25 cellular contexts compared by ENCODE assay signal in the genomic region with DNA sequence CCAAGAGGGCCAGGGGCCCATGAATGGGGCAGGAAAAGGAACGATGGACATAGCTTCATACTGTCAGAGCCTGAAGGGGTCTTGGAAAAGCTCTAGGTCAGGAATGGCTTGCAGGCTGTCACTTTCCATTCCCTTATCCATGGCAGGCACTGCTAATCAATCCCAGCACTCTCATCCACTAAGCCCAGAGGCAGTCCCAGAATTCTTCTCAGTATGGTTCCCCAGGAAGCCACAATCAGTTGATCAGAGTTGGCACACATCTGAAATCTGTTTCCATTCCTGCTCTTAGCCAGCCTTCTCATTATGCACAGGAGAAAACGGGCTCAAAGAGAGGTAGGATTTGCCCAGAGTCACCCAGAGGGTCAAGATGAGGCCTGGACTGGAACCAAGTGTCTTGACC.
DNase-seq lines count a peak whose midpoint lies in the region; ATAC-seq and TF ChIP-seq lines count a peak whose summit lies in the region.
"Had no signal": no experiment of that assay in that cellular context is flagged by ENCODE, and none has a peak within 500 bp of the region (broad histone marks: within the 10 kb centered on the region; RNA-seq: fewer than 3 reads in every experiment).

No MANE protein-coding gene starts in this region.

- H2BK5ac ChIP-seq in H9 (ENCODE audit: insufficient read length, low read length): no peak overlapping the region

- H4K8ac ChIP-seq in H9 (replicated peaks; ENCODE audit: insufficient read length, low read depth, low read length): no peak overlapping the region

- H3K9me3 ChIP-seq in BLaER1 (no peaks in the 10 kb centered on the region), OCI-LY7 (ENCODE audit: low read length) (no peaks in the 10 kb centered on the region), SJCRH30 (replicated peaks) (no peaks in the 10 kb centered on the region), H9 (ENCODE audit: control insufficient read depth, low read depth, low read length) (no peaks in the 10 kb centered on the region)
- no peaks in the 10 kb centered on the region for H3K9me3 ChIP-seq in BLaER1 treated with 17β-estradiol and CSF1 and Interleukin-3, amounts not matched to agents 10 nM and 100 nM (replicated peaks in 1 of 11)
- H3K9me3 ChIP-seq: BE2C had no signal

- H3K9ac ChIP-seq in BLaER1: no peak overlapping the region
- no peak overlapping the region for H3K9ac ChIP-seq in BLaER1 treated with 17β-estradiol and CSF1 and Interleukin-3, amounts not matched to agents 10 nM and 100 nM
- H3K9ac ChIP-seq in H9 (ENCODE audit: extremely low read depth, insufficient read length, low read length): no peak overlapping the region

- H3K14ac ChIP-seq in H9 (ENCODE audit: insufficient read depth, low read length): no peak overlapping the region

- no peak overlapping the region for H4K5ac ChIP-seq in H9 (ENCODE audit: insufficient read length, low read depth, low read length)

- H2AK5ac ChIP-seq in H9 (ENCODE audit: insufficient read length, low read length): no peak overlapping the region

- H3K18ac ChIP-seq in H9 (ENCODE audit: insufficient read length, low read depth, low read length): no peak overlapping the region

- H2AFZ ChIP-seq in OCI-LY7 (ENCODE audit: low read length) (no peak overlapping the region), H9 (ENCODE audit: low read length) (no peak overlapping the region)

- no peak overlapping the region for H2BK12ac ChIP-seq in H9 (ENCODE audit: insufficient read length, low read depth, low read length)

- H3K36me3 Mint-ChIP-seq in endothelial cell (ENCODE audit: low read depth, unreplicated experiment) (peaks cover 4% of the 10 kb centered on the region), H9 (ENCODE audit: insufficient read depth in 1 of 3, low read depth in 3 of 3) (no peaks in the 10 kb centered on the region)
- H3K36me3 Mint-ChIP-seq: CD14-positive monocyte; CD4-positive, alpha-beta memory T cell; CD4-positive, CD25-positive, alpha-beta regulatory T cell; CD8-positive, alpha-beta memory T cell had no signal

- H3K4me2 ChIP-seq in BLaER1 (peak overlapping the region; percentile 73), OCI-LY7 (ENCODE audit: low read length) (peak overlapping the region; percentile 32; the same call in 1 of the 2 replicates), H9 (ENCODE audit: insufficient read depth, insufficient read length, low read length) (no peak overlapping the region)
- peak overlapping the region in 8 of 11 experiments; percentile 45 to 83 (median 72); a peak in 15 of 22 replicates for H3K4me2 ChIP-seq in BLaER1 treated with 17β-estradiol and CSF1 and Interleukin-3, amounts not matched to agents 10 nM and 100 nM

- no peak for TF ChIP-seq CTCF in OCI-LY7 (conservative IDR thresholded peaks at IDR 0.05; ENCODE audit: low read length)
- no peak for TF ChIP-seq CTCF in endothelial cell (IDR thresholded peaks at IDR 0.05; ENCODE audit: unreplicated experiment)
- TF ChIP-seq CTCF in H9 (conservative IDR thresholded peaks at IDR 0.05): no peak

- H3K27me3 ChIP-seq in BLaER1: peaks cover 12% of the 10 kb centered on the region
- H3K27me3 ChIP-seq in BLaER1 treated with 17β-estradiol and CSF1 and Interleukin-3, amounts not matched to agents 10 nM and 100 nM: peaks cover 6 to 18% (median 14%) of the 10 kb centered on the region in 11 experiments
- H3K27me3 ChIP-seq in SJCRH30: no peaks in the 10 kb centered on the region
- H3K27me3 ChIP-seq in H9 (ENCODE audit: insufficient read depth, low read length): no peaks in the 10 kb centered on the region
- H3K27me3 ChIP-seq: BE2C had no signal

- no peak for DNase-seq in OCI-LY7 (ENCODE audit: low spot score)
- no peak for DNase-seq in endothelial cell (ENCODE audit: low spot score)
- no peak for DNase-seq in SJCRH30
- DNase-seq in H9: no peak
- DNase-seq: 8988T; ACHN; BE2C; C1 segment of cervical spinal cord; CD4-positive, alpha-beta memory T cell; CD4-positive, CD25-positive, alpha-beta regulatory T cell; CD8-positive, alpha-beta memory T cell; COR-L47; DMS 273 treated with DMSO at 0.1 percent for 48 hours; DMS153; DMS53; DMS79; DND-41; EL; GDM1 had no signal

- H2BK20ac ChIP-seq in H9 (ENCODE audit: low read depth, low read length, poor library complexity, severe bottlenecking): no peak overlapping the region

- no peak overlapping the region for H3K56ac ChIP-seq in H9 (ENCODE audit: insufficient read length, low read depth, low read length)

- H3K36me3 ChIP-seq in BLaER1: no peaks in the 10 kb centered on the region
- 0 out of 22 replicates have a peak, but pooled peaks cover 0 to 4% (median 0%) of the 10 kb centered on the region in 11 experiments for H3K36me3 ChIP-seq in BLaER1 treated with 17β-estradiol and CSF1 and Interleukin-3, amounts not matched to agents 10 nM and 100 nM
- H3K36me3 ChIP-seq in OCI-LY7 (ENCODE audit: insufficient read depth, low read length): no peaks in the 10 kb centered on the region
- peaks cover 12% of the 10 kb centered on the region for H3K36me3 ChIP-seq in SJCRH30
- H3K36me3 ChIP-seq: BE2C had no signal

- H3K27ac Mint-ChIP-seq in endothelial cell (ENCODE audit: unreplicated experiment) (no peak overlapping the region), H9 (no peak overlapping the region; a peak in 1 of 7 replicates)
- H3K27ac Mint-ChIP-seq: CD14-positive monocyte; CD4-positive, alpha-beta memory T cell; CD4-positive, CD25-positive, alpha-beta regulatory T cell had no signal

- H3K4me1 Mint-ChIP-seq in endothelial cell (ENCODE audit: unreplicated experiment) (no peaks in the 10 kb centered on the region), H9 (no peaks in the 10 kb centered on the region)
- H3K4me1 Mint-ChIP-seq: CD14-positive monocyte; CD4-positive, alpha-beta memory T cell; CD4-positive, CD25-positive, alpha-beta regulatory T cell; CD8-positive, alpha-beta memory T cell had no signal

- CTCF ChIA-PET in OCI-LY7 (lab: Charles Lee; ENCODE audit: unreplicated experiment): no interaction called here

- BruUV-seq in OCI-LY7 (replicated peaks; lab: Mats Ljungman, UMichigan): no TSS peak

- H3K4me3 ChIP-seq in BLaER1 (no peak overlapping the region), OCI-LY7 (ENCODE audit: low read depth, low read length, poor library complexity, severe bottlenecking) (no peak overlapping the region), SJCRH30 (no peak overlapping the region)
- no peak overlapping the region for H3K4me3 ChIP-seq in BLaER1 treated with 17β-estradiol and CSF1 and Interleukin-3, amounts not matched to agents 10 nM and 100 nM
- H3K4me3 ChIP-seq: GM12878 had no signal

- no peak overlapping the region for H3K27ac ChIP-seq in BLaER1
- peak overlapping the region in 1 of 11 experiments; percentile 33; a peak in 2 of 22 replicates for H3K27ac ChIP-seq in BLaER1 treated with 17β-estradiol and CSF1 and Interleukin-3, amounts not matched to agents 10 nM and 100 nM
- H3K27ac ChIP-seq in OCI-LY7 (ENCODE audit: low read depth, low read length, poor library complexity, severe bottlenecking): no peak overlapping the region
- H3K27ac ChIP-seq in SJCRH30: no peak overlapping the region
- no peak overlapping the region for H3K27ac ChIP-seq in H9 (ENCODE audit: insufficient read length, low read depth, low read length)

- peaks cover 27% of the 10 kb centered on the region for H3K4me1 ChIP-seq in BLaER1
- peaks cover 0 to 28% (median 21%) of the 10 kb centered on the region in 10 experiments; a peak in 16 of 20 replicates for H3K4me1 ChIP-seq in BLaER1 treated with 17β-estradiol and CSF1 and Interleukin-3, amounts not matched to agents 10 nM and 100 nM
- H3K4me1 ChIP-seq in OCI-LY7 (ENCODE audit: insufficient read depth, low read length, poor library complexity, severe bottlenecking): peaks cover 12% of the 10 kb centered on the region
- H3K4me1 ChIP-seq in SJCRH30: no peaks in the 10 kb centered on the region
- H3K4me1 ChIP-seq in H9 (ENCODE audit: insufficient read depth, low read length): no peaks in the 10 kb centered on the region
- H3K4me1 ChIP-seq: BE2C had no signal

- H2BK15ac ChIP-seq in H9 (ENCODE audit: low read depth, low read length): no peak overlapping the region

- no peaks in the 10 kb centered on the region for H3K23me2 ChIP-seq in H9 (ENCODE audit: insufficient read length, low read depth, low read length, poor library complexity, severe bottlenecking)

- no peaks in the 10 kb centered on the region for H3K79me2 ChIP-seq in OCI-LY7 (ENCODE audit: insufficient read depth, low read depth, low read length)
- no peaks in the 10 kb centered on the region for H3K79me2 ChIP-seq in H9 (ENCODE audit: insufficient read depth, low read length)

- H2BK120ac ChIP-seq in H9 (ENCODE audit: low read depth, low read length, poor library complexity, severe bottlenecking): no peak overlapping the region

- H3K4me3 Mint-ChIP-seq in endothelial cell (ENCODE audit: unreplicated experiment): peak overlapping the region; percentile 16
- no peak overlapping the region for H3K4me3 Mint-ChIP-seq in H9
- H3K4me3 Mint-ChIP-seq: CD14-positive monocyte; CD4-positive, alpha-beta memory T cell; CD4-positive, CD25-positive, alpha-beta regulatory T cell; CD8-positive, alpha-beta memory T cell had no signal

- no peaks in the 10 kb centered on the region for H4K20me1 ChIP-seq in BLaER1
- H4K20me1 ChIP-seq in BLaER1 treated with 17β-estradiol and CSF1 and Interleukin-3, amounts not matched to agents 10 nM and 100 nM: no peaks in the 10 kb centered on the region; a peak in 1 of 22 replicates
- no peaks in the 10 kb centered on the region for H4K20me1 ChIP-seq in OCI-LY7 (ENCODE audit: insufficient read depth, low read length)
- no peaks in the 10 kb centered on the region for H4K20me1 ChIP-seq in H9 (ENCODE audit: control insufficient read depth, insufficient read depth, insufficient read length)

- no peak overlapping the region for H4K91ac ChIP-seq in H9 (ENCODE audit: insufficient read length, low read depth, low read length)

- H3T11ph ChIP-seq in H9 (ENCODE audit: low read length): no peak overlapping the region

- H3K9me3 Mint-ChIP-seq in endothelial cell (ENCODE audit: unreplicated experiment) (no peaks in the 10 kb centered on the region), H9 (no peaks in the 10 kb centered on the region)
- H3K9me3 Mint-ChIP-seq: CD4-positive, alpha-beta memory T cell; CD8-positive, alpha-beta memory T cell had no signal

- no peaks in the 10 kb centered on the region for H3K79me1 ChIP-seq in H9 (ENCODE audit: insufficient read depth, low read depth, low read length, poor library complexity, severe bottlenecking)

- no peak for ATAC-seq in GM18511 (IDR thresholded peaks at IDR 0.05; ENCODE audit: unreplicated experiment)
- ATAC-seq in HG02588 (IDR thresholded peaks at IDR 0.05; ENCODE audit: unreplicated experiment): no peak
- ATAC-seq: GM12878 had no signal

- POLR2A ChIA-PET in OCI-LY7 (lab: Charles Lee): no interaction called here

- WGBS in H9 (ENCODE audit: extremely low coverage, insufficient read length, low lambda C conversion rate): no CpG with 5 or more reads among the region's 2 CpGs

- H3K27me3 Mint-ChIP-seq in endothelial cell (ENCODE audit: unreplicated experiment) (peaks cover 3% of the 10 kb centered on the region), H9 (ENCODE audit: low read depth) (no peaks in the 10 kb centered on the region; the same call in none of the 2 replicates)

- intact Hi-C loops in OCI-LY7 (cut with micrococcal nuclease; ENCODE audit: unreplicated experiment): no loop called here

- no peak overlapping the region for H3K4ac ChIP-seq in H9 (ENCODE audit: low read depth, low read length)

- H3K23ac ChIP-seq in H9 (ENCODE audit: insufficient read length, low read depth, low read length): no peak overlapping the region

- H3K9me2 ChIP-seq in OCI-LY7 (ENCODE audit: insufficient read depth, low read length): no peaks in the 10 kb centered on the region
